26 cellular contexts compared by ENCODE assay signal in genomic region chr11:72007587-72007986, GRCh38. TPM values are rescaled to one million over a fixed set of nuclear protein-coding genes. Genes with fewer than 3 reads are reported as not detected.
DNase-seq lines count a peak whose midpoint lies in the region; ATAC-seq and TF ChIP-seq lines count a peak whose summit lies in the region.
"Had no signal": no experiment of that assay in that cellular context is flagged by ENCODE, and none has a peak within 500 bp of the region (broad histone marks: within the 10 kb centered on the region; RNA-seq: fewer than 3 reads in every experiment).

No MANE protein-coding gene starts in this region.

- no peaks in the 10 kb centered on the region for H3K27me3 ChIP-seq in Caco-2 (replicated peaks; ENCODE audit: control insufficient read depth, insufficient read depth, low read length)
- H3K27me3 ChIP-seq: esophagus squamous epithelium, gastrocnemius medialis, neutrophil had no signal

- no peak for ATAC-seq in activated CD4-positive, alpha-beta T cell treated with anti-CD3 and anti-CD28 coated beads for 36 hours
- no peak for ATAC-seq in activated naive CD8-positive, alpha-beta T cell treated with anti-CD3 and anti-CD28 coated beads, Interleukin-2, amount 10 ng/mL, durations not matched to agents 7 days and 5 days (ENCODE audit: low read depth)
- no peak for ATAC-seq in naive thymus-derived CD8-positive, alpha-beta T cell
- ATAC-seq: gastrocnemius medialis; GM12878; stimulated activated naive CD8-positive, alpha-beta T cell treated with anti-CD3 and anti-CD28 coated beads, Interleukin-15, amount 100 ng/mL, for 72 hours had no signal

- peak overlapping the region; percentile 7 for H3K27ac Mint-ChIP-seq in activated CD4-positive, alpha-beta T cell treated with anti-CD3 and anti-CD28 coated beads for 36 hours
- H3K27ac Mint-ChIP-seq in Caco-2 (ENCODE audit: unreplicated experiment), result peak overlapping the region; percentile 78
- H3K27ac Mint-ChIP-seq in activated naive CD8-positive, alpha-beta T cell treated with anti-CD3 and anti-CD28 coated beads, Interleukin-2, amount 10 ng/mL, durations not matched to agents 7 days and 5 days, result peak overlapping the region; percentile 64
- H3K27ac Mint-ChIP-seq in naive thymus-derived CD8-positive, alpha-beta T cell, result peak overlapping the region in 8 of 10 donors; percentile 12 to 87 (median 74)
- no peak overlapping the region for H3K27ac Mint-ChIP-seq in activated T-helper 2 cell treated with anti-CD3 and anti-CD28 coated beads, Interferon-gamma antibody, Interleukin-2, Interleukin-4, amounts not matched to agents 10 μg/mL and 5 μg/mL and 100 μg/mL, durations not matched to agents 14 hours and 24 hours and 36 hours

- no peaks in the 10 kb centered on the region for H3K4me1 ChIP-seq in Caco-2

- H3K4me3 ChIP-seq in Caco-2 (ENCODE audit: low read depth, low read length), result no peak overlapping the region
- H3K4me3 ChIP-seq: esophagus squamous epithelium, gastrocnemius medialis, GM12878, left ventricle myocardium inferior, skin epidermis had no signal

- no peaks in the 10 kb centered on the region for H3K9me3 Mint-ChIP-seq in activated CD4-positive, alpha-beta T cell treated with anti-CD3 and anti-CD28 coated beads for 36 hours (ENCODE audit: low read depth)
- H3K9me3 Mint-ChIP-seq in Caco-2 (ENCODE audit: unreplicated experiment), result no peaks in the 10 kb centered on the region
- no peaks in the 10 kb centered on the region for H3K9me3 Mint-ChIP-seq in activated naive CD8-positive, alpha-beta T cell treated with anti-CD3 and anti-CD28 coated beads, Interleukin-2, amount 10 ng/mL, durations not matched to agents 7 days and 5 days
- no peaks in the 10 kb centered on the region for H3K9me3 Mint-ChIP-seq in naive thymus-derived CD8-positive, alpha-beta T cell
- H3K9me3 Mint-ChIP-seq in activated T-helper 2 cell treated with anti-CD3 and anti-CD28 coated beads, Interferon-gamma antibody, Interleukin-2, Interleukin-4, amounts not matched to agents 10 μg/mL and 5 μg/mL and 100 μg/mL, durations not matched to agents 14 hours and 24 hours and 36 hours, result no peaks in the 10 kb centered on the region
- H3K9me3 Mint-ChIP-seq: stimulated activated naive CD8-positive, alpha-beta T cell treated with anti-CD3 and anti-CD28 coated beads, Interleukin-15, amount 100 ng/mL, for 72 hours had no signal

- no peak for DNase-seq in activated CD4-positive, alpha-beta T cell treated with anti-CD3 and anti-CD28 coated beads for 36 hours
- DNase-seq in activated CD4-positive, alpha-beta T cell treated with anti-CD3 and anti-CD28 coated beads, Interleukin-2, amount 50 U/mL, for 48 hours, result no peak
- DNase-seq in Caco-2, result no peak
- no peak for DNase-seq in activated naive CD8-positive, alpha-beta T cell treated with anti-CD3 and anti-CD28 coated beads, Interleukin-2, amount 10 ng/mL, durations not matched to agents 7 days and 5 days
- no peak for DNase-seq in naive thymus-derived CD8-positive, alpha-beta T cell
- DNase-seq in effector CD4-positive, alpha-beta T cell, result no peak
- DNase-seq in activated CD4-positive, CD25-positive, alpha-beta regulatory T cell treated with anti-CD3 and anti-CD28 coated beads, Interleukin-2, amount 50 U/mL, for 72 hours, result no peak
- no peak for DNase-seq in activated T-helper 2 cell treated with anti-CD3 and anti-CD28 coated beads, Interferon-gamma antibody, Interleukin-2, Interleukin-4, amounts not matched to agents 10 μg/mL and 5 μg/mL and 100 μg/mL, durations not matched to agents 14 hours and 24 hours and 36 hours (ENCODE audit: low spot score)
- DNase-seq: 8988T; AML-193; amygdala; caudate nucleus; DND-41; effector memory CD4-positive, alpha-beta T cell; esophagus squamous epithelium; gastrocnemius medialis; hypothalamus; Kasumi-1; left ventricle myocardium inferior; NCI-H1694 treated with DMSO at 0.1 percent for 48 hours; NCI-H69; stimulated activated naive CD8-positive, alpha-beta T cell treated with anti-CD3 and anti-CD28 coated beads, Interleukin-15, amount 100 ng/mL, for 72 hours; trophoblast cell had no signal

- TF ChIP-seq CTCF in Caco-2 (IDR thresholded peaks at IDR 0.05; ENCODE audit: insufficient read depth in 1 of 2, low read depth in 1 of 2, low read length in 1 of 2, severe bottlenecking in 1 of 2, unreplicated experiment in 1 of 2), result no peak

- H3K36me3 ChIP-seq in Caco-2 (ENCODE audit: control insufficient read depth, insufficient read depth, low read length), result peaks cover 43% of the 10 kb centered on the region

- H3K4me1 Mint-ChIP-seq in activated CD4-positive, alpha-beta T cell treated with anti-CD3 and anti-CD28 coated beads for 36 hours, result no peaks in the 10 kb centered on the region
- H3K4me1 Mint-ChIP-seq in Caco-2 (ENCODE audit: low read depth, unreplicated experiment), result no peaks in the 10 kb centered on the region
- no peaks in the 10 kb centered on the region for H3K4me1 Mint-ChIP-seq in activated naive CD8-positive, alpha-beta T cell treated with anti-CD3 and anti-CD28 coated beads, Interleukin-2, amount 10 ng/mL, durations not matched to agents 7 days and 5 days
- H3K4me1 Mint-ChIP-seq in naive thymus-derived CD8-positive, alpha-beta T cell, result peaks cover 0 to 15% (median 8%) of the 10 kb centered on the region in 4 donors
- no peaks in the 10 kb centered on the region for H3K4me1 Mint-ChIP-seq in activated T-helper 2 cell treated with anti-CD3 and anti-CD28 coated beads, Interferon-gamma antibody, Interleukin-2, Interleukin-4, amounts not matched to agents 10 μg/mL and 5 μg/mL and 100 μg/mL, durations not matched to agents 14 hours and 24 hours and 36 hours (ENCODE audit: low read depth)
- H3K4me1 Mint-ChIP-seq: stimulated activated naive CD8-positive, alpha-beta T cell treated with anti-CD3 and anti-CD28 coated beads, Interleukin-15, amount 100 ng/mL, for 72 hours had no signal

- BruUV-seq in Caco-2 (replicated peaks; lab: Mats Ljungman, UMichigan), result TSS peak; percentile 9

- H3K36me3 Mint-ChIP-seq in activated CD4-positive, alpha-beta T cell treated with anti-CD3 and anti-CD28 coated beads for 36 hours (ENCODE audit: low read depth), result peaks cover 55% of the 10 kb centered on the region
- H3K36me3 Mint-ChIP-seq in Caco-2 (ENCODE audit: insufficient read depth, unreplicated experiment), result peaks cover 98% of the 10 kb centered on the region
- H3K36me3 Mint-ChIP-seq in activated naive CD8-positive, alpha-beta T cell treated with anti-CD3 and anti-CD28 coated beads, Interleukin-2, amount 10 ng/mL, durations not matched to agents 7 days and 5 days, result peaks cover 23% of the 10 kb centered on the region
- peaks cover 1 to 95% (median 18%) of the 10 kb centered on the region in 3 donors for H3K36me3 Mint-ChIP-seq in naive thymus-derived CD8-positive, alpha-beta T cell
- H3K36me3 Mint-ChIP-seq in activated T-helper 2 cell treated with anti-CD3 and anti-CD28 coated beads, Interferon-gamma antibody, Interleukin-2, Interleukin-4, amounts not matched to agents 10 μg/mL and 5 μg/mL and 100 μg/mL, durations not matched to agents 14 hours and 24 hours and 36 hours (ENCODE audit: low read depth), result peaks cover 79% of the 10 kb centered on the region

- POLR2A ChIA-PET in activated CD4-positive, alpha-beta T cell treated with anti-CD3 and anti-CD28 coated beads for 36 hours (lab: Charles Lee), result no interaction called here
- POLR2A ChIA-PET in Caco-2 (lab: Charles Lee), result no interaction called here
- POLR2A ChIA-PET in activated naive CD8-positive, alpha-beta T cell treated with anti-CD3 and anti-CD28 coated beads, Interleukin-2, amount 10 ng/mL, durations not matched to agents 7 days and 5 days (lab: Charles Lee), result interaction anchor here (0.8 kb wide), 1 partner anchor 9 kb away, joined by 4 read pairs; the partner anchor contains the start of gene IL18BP
- POLR2A ChIA-PET in naive thymus-derived CD8-positive, alpha-beta T cell (lab: Charles Lee), result interaction anchor here (0.6 kb wide), 1 partner anchor 19 kb away, joined by 3 read pairs; no protein-coding TSS in a partner anchor

- no peaks in the 10 kb centered on the region for H3K27me3 Mint-ChIP-seq in activated CD4-positive, alpha-beta T cell treated with anti-CD3 and anti-CD28 coated beads for 36 hours
- H3K27me3 Mint-ChIP-seq in Caco-2 (ENCODE audit: insufficient read depth, unreplicated experiment), result no peaks in the 10 kb centered on the region
- no peaks in the 10 kb centered on the region for H3K27me3 Mint-ChIP-seq in activated naive CD8-positive, alpha-beta T cell treated with anti-CD3 and anti-CD28 coated beads, Interleukin-2, amount 10 ng/mL, durations not matched to agents 7 days and 5 days
- H3K27me3 Mint-ChIP-seq in naive thymus-derived CD8-positive, alpha-beta T cell, result no peaks in the 10 kb centered on the region
- H3K27me3 Mint-ChIP-seq in activated T-helper 2 cell treated with anti-CD3 and anti-CD28 coated beads, Interferon-gamma antibody, Interleukin-2, Interleukin-4, amounts not matched to agents 10 μg/mL and 5 μg/mL and 100 μg/mL, durations not matched to agents 14 hours and 24 hours and 36 hours (ENCODE audit: low read depth), result no peaks in the 10 kb centered on the region
- H3K27me3 Mint-ChIP-seq: stimulated activated naive CD8-positive, alpha-beta T cell treated with anti-CD3 and anti-CD28 coated beads, Interleukin-15, amount 100 ng/mL, for 72 hours had no signal

- CTCF ChIA-PET in activated CD4-positive, alpha-beta T cell treated with anti-CD3 and anti-CD28 coated beads for 36 hours (lab: Charles Lee), result interaction anchor here (1.1 kb wide), 3 partner anchors 17 to 137 kb away, joined by 3 to 4 read pairs (median 3); no protein-coding TSS in a partner anchor
- CTCF ChIA-PET in Caco-2 (lab: Charles Lee), result no interaction called here

- no peaks in the 10 kb centered on the region for H3K9me3 ChIP-seq in Caco-2
- H3K9me3 ChIP-seq: esophagus squamous epithelium, gastrocnemius medialis, left ventricle myocardium inferior, neutrophil had no signal

- H3K4me3 Mint-ChIP-seq in activated CD4-positive, alpha-beta T cell treated with anti-CD3 and anti-CD28 coated beads for 36 hours, result no peak overlapping the region
- H3K4me3 Mint-ChIP-seq in Caco-2 (ENCODE audit: unreplicated experiment), result peak overlapping the region; percentile 15
- no peak overlapping the region for H3K4me3 Mint-ChIP-seq in activated naive CD8-positive, alpha-beta T cell treated with anti-CD3 and anti-CD28 coated beads, Interleukin-2, amount 10 ng/mL, durations not matched to agents 7 days and 5 days
- H3K4me3 Mint-ChIP-seq in naive thymus-derived CD8-positive, alpha-beta T cell, result no peak overlapping the region
- no peak overlapping the region for H3K4me3 Mint-ChIP-seq in activated T-helper 2 cell treated with anti-CD3 and anti-CD28 coated beads, Interferon-gamma antibody, Interleukin-2, Interleukin-4, amounts not matched to agents 10 μg/mL and 5 μg/mL and 100 μg/mL, durations not matched to agents 14 hours and 24 hours and 36 hours (ENCODE audit: low read depth)

- intact Hi-C loops in activated CD4-positive, alpha-beta T cell treated with anti-CD3 and anti-CD28 coated beads for 36 hours (cut with DNase I, micrococcal nuclease), result no loop called here
- intact Hi-C loops in Caco-2 (cut with micrococcal nuclease; ENCODE audit: unreplicated experiment), result no loop called here
- intact Hi-C loops in activated T-helper 2 cell treated with anti-CD3 and anti-CD28 coated beads, Interferon-gamma antibody, Interleukin-2, Interleukin-4, amounts not matched to agents 10 μg/mL and 5 μg/mL and 100 μg/mL, durations not matched to agents 14 hours and 24 hours and 36 hours (cut with micrococcal nuclease), result no loop called here

RNA-seq across cellular contexts. Expression of gene IL18BP, which starts 8.9 kb away (rescaled TPM):
- total RNA-seq in activated CD4-positive, alpha-beta T cell treated with anti-CD3 and anti-CD28 coated beads for 36 hours, result 10 to 100 TPM in 1 of 2 experiments, 1 to 10 TPM in 1; 8.4 to 10.2 TPM
- 34.7 and 37.7 TPM in 2 replicates for total RNA-seq in Caco-2 (2022)
- 10 to 100 TPM; 21.2 to 22.9 TPM for total RNA-seq in activated naive CD8-positive, alpha-beta T cell treated with anti-CD3 and anti-CD28 coated beads, Interleukin-2, amount 10 ng/mL, durations not matched to agents 7 days and 5 days
- total RNA-seq in naive thymus-derived CD8-positive, alpha-beta T cell, result 10 to 100 TPM; 15.1 to 19.6 TPM
- polyA plus RNA-seq in naive thymus-derived CD8-positive, alpha-beta T cell, result 10 to 100 TPM in 1 of 3 donors, 1 to 10 TPM in 2; 7.4 to 15.8 (median 8.6) TPM
- total RNA-seq in activated T-helper 2 cell treated with anti-CD3 and anti-CD28 coated beads, Interferon-gamma antibody, Interleukin-2, Interleukin-4, amounts not matched to agents 10 μg/mL and 5 μg/mL and 100 μg/mL, durations not matched to agents 14 hours and 24 hours and 36 hours, result 12.6 and 13.5 TPM in 2 replicates

Comparison
In these comparisons a context has a peak if more than half of its experiments do, and no peak if none do; other contexts are left out.
1. POLR2A ChIA-PET loops: an anchor here in activated naive CD8-positive, alpha-beta T cell treated with anti-CD3 and anti-CD28 coated beads, Interleukin-2, amount 10 ng/mL, durations not matched to agents 7 days and 5 days (0.8 kb wide) and naive thymus-derived CD8-positive, alpha-beta T cell (0.6 kb wide); none called in activated CD4-positive, alpha-beta T cell treated with anti-CD3 and anti-CD28 coated beads for 36 hours and Caco-2.